In genomic region chr1:30325999-30326398, GRCh38 we compare ENCODE assay signal across 18 cellular contexts.
"Had no signal": no experiment of that assay in that cellular context is flagged by ENCODE, and none has a peak within 500 bp of the region (broad histone marks: within the 10 kb centered on the region; RNA-seq: fewer than 3 reads in every experiment).

No MANE protein-coding gene starts in this region.

- DNase-seq: effector memory CD8-positive, alpha-beta T cell; foreskin keratinocyte; mammary epithelial cell; mucosa of descending colon; occipital lobe; sigmoid colon; stimulated activated CD4-positive, alpha-beta T cell treated with anti-CD3 and anti-CD28 coated beads, Interleukin-2, amount 100 ng/mL, for 24 hours; stimulated activated CD4-positive, alpha-beta T cell treated with anti-CD3 and anti-CD28 coated beads, Interleukin-4, amount 100 ng/mL, for 4 hours; stimulated activated naive B cell treated with anti-CD40 and anti-IgM and Interleukin-4, amounts not matched to agents 10 μg/mL and 1 μg/mL and 100 μg/mL, for 72 hours; stimulated activated naive CD8-positive, alpha-beta T cell treated with anti-CD3 and anti-CD28 coated beads, Interleukin-15, amount 100 ng/mL, for 72 hours; substantia nigra; transverse colon had no signal

- ATAC-seq: effector memory CD8-positive, alpha-beta T cell; foreskin keratinocyte; left lobe of liver; mucosa of descending colon; naive thymus-derived CD8-positive, alpha-beta T cell; stimulated activated naive B cell treated with anti-CD40 and anti-IgM and Interleukin-4, amounts not matched to agents 10 μg/mL and 1 μg/mL and 100 μg/mL, for 72 hours; stimulated activated naive CD8-positive, alpha-beta T cell treated with anti-CD3 and anti-CD28 coated beads, Interleukin-15, amount 100 ng/mL, for 72 hours had no signal

- H3K27me3 ChIP-seq: foreskin keratinocyte, hepatocyte, neural progenitor cell, transverse colon had no signal

- H3K4me3 ChIP-seq: hepatocyte, mucosa of descending colon, neural progenitor cell, sigmoid colon, skin epidermis, thoracic aorta, transverse colon had no signal

- H3K36me3 ChIP-seq: neural progenitor cell, sigmoid colon, thoracic aorta, transverse colon had no signal
